ENCODE assay signal across 1 cellular context in genomic region chr14:102873546-102874061, GRCh38.
TF ChIP-seq lines count a peak whose summit lies in the region.

No MANE protein-coding gene starts in this region.

TF ChIP-seq in HepG2, 621 proteins besides CTCF, POLR2A, EP300 and RAD21 (continued from another document and continues in another):
- TF ChIP-seq RERE (CRISPR knock-in tag; IDR thresholded peaks at IDR 0.05; ENCODE audit: low read depth) (peak; percentile 96), HMG20A (CRISPR knock-in tag; IDR thresholded peaks at IDR 0.05; ENCODE audit: borderline replicate concordance) (peak; percentile 97), THAP9 (CRISPR knock-in tag; IDR thresholded peaks at IDR 0.05; ENCODE audit: borderline replicate concordance) (no peak; the same call in 1 of the 2 replicates), ADNP (CRISPR knock-in tag; IDR thresholded peaks at IDR 0.05) (no peak), ZNF746 (CRISPR knock-in tag; IDR thresholded peaks at IDR 0.05) (no peak; the same call in 1 of the 2 replicates), MAFF (IDR thresholded peaks at IDR 0.05; ENCODE audit: low read depth, low read length) (no peak), ZNF281 (CRISPR knock-in tag; IDR thresholded peaks at IDR 0.05; ENCODE audit: borderline replicate concordance) (no peak), ZNF552 (CRISPR knock-in tag; IDR thresholded peaks at IDR 0.05; ENCODE audit: borderline replicate concordance) (no peak), SRY (CRISPR knock-in tag; IDR thresholded peaks at IDR 0.05) (no peak), ZFP90 (CRISPR knock-in tag; IDR thresholded peaks at IDR 0.05; ENCODE audit: borderline replicate concordance) (peak; percentile 80; the same call in 1 of the 2 replicates), ZBTB20 (CRISPR knock-in tag; IDR thresholded peaks at IDR 0.05; ENCODE audit: borderline replicate concordance, low read depth) (peak; percentile 36; the same call in 1 of the 2 replicates), ZNF616 (CRISPR knock-in tag; IDR thresholded peaks at IDR 0.05; ENCODE audit: low read depth) (no peak), CCDC6 (CRISPR knock-in tag; IDR thresholded peaks at IDR 0.05) (no peak), ZSCAN29 (CRISPR knock-in tag; conservative IDR thresholded peaks at IDR 0.05) (no peak), SALL2 (CRISPR knock-in tag; IDR thresholded peaks at IDR 0.05) (0 out of 2 replicates have a peak, but pooled peaks have one; percentile 56), ZNF646 (CRISPR knock-in tag; IDR thresholded peaks at IDR 0.05) (no peak), HOXD1 (CRISPR knock-in tag; IDR thresholded peaks at IDR 0.05) (peak; percentile 85; the same call in 1 of the 2 replicates), ZNF543 (CRISPR knock-in tag; IDR thresholded peaks at IDR 0.05) (0 out of 2 replicates have a peak, but pooled peaks have one; percentile 35), TFDP1 (CRISPR knock-in tag; IDR thresholded peaks at IDR 0.05; ENCODE audit: borderline replicate concordance) (no peak), DR1 (CRISPR knock-in tag; IDR thresholded peaks at IDR 0.05) (no peak), ZNF562 (CRISPR knock-in tag; IDR thresholded peaks at IDR 0.05; ENCODE audit: borderline replicate concordance) (no peak), ZNF772 (CRISPR knock-in tag; IDR thresholded peaks at IDR 0.05) (no peak), ZMYM2 (CRISPR knock-in tag; IDR thresholded peaks at IDR 0.05) (no peak), NFKBIZ (CRISPR knock-in tag; IDR thresholded peaks at IDR 0.05) (0 out of 2 replicates have a peak, but pooled peaks have one; percentile 59), ZNF441 (CRISPR knock-in tag; IDR thresholded peaks at IDR 0.05; ENCODE audit: borderline replicate concordance) (no peak), ZSCAN25 (CRISPR knock-in tag; IDR thresholded peaks at IDR 0.05) (no peak), ZNF597 (CRISPR knock-in tag; IDR thresholded peaks at IDR 0.05) (no peak), ZNF775 (CRISPR knock-in tag; IDR thresholded peaks at IDR 0.05; ENCODE audit: borderline replicate concordance) (no peak), ZSCAN31 (CRISPR knock-in tag; IDR thresholded peaks at IDR 0.05; ENCODE audit: low read depth) (no peak), ZNF572 (CRISPR knock-in tag; IDR thresholded peaks at IDR 0.05) (no peak), ARNTL (CRISPR knock-in tag; IDR thresholded peaks at IDR 0.05) (peak; percentile 64; the same call in 1 of the 2 replicates), HMGXB4 (CRISPR knock-in tag; IDR thresholded peaks at IDR 0.05; ENCODE audit: borderline replicate concordance in 1 of 2, low read depth in 1 of 2) (no peak), ZFP37 (CRISPR knock-in tag; IDR thresholded peaks at IDR 0.05; ENCODE audit: borderline replicate concordance) (peak; percentile 60; the same call in 1 of the 2 replicates), ZNF674 (CRISPR knock-in tag; IDR thresholded peaks at IDR 0.05; ENCODE audit: low read depth) (no peak)
